In genomic region chr10:95290446-95290800, GRCh38 we compare ENCODE assay signal across 8 cellular contexts. TPM values are rescaled to one million over a fixed set of nuclear protein-coding genes. Genes with fewer than 3 reads are reported as not detected.
DNase-seq lines count a peak whose midpoint lies in the region; ATAC-seq, FAIRE-seq and TF ChIP-seq lines count a peak whose summit lies in the region.

No MANE protein-coding gene starts in this region.

- peaks cover 28% of the 10 kb centered on the region for H3K36me3 Mint-ChIP-seq in Calu3 (ENCODE audit: insufficient read depth, unreplicated experiment)

- H3K4me3 ChIP-seq in HFF-Myc (replicated peaks; ENCODE audit: low read depth, low read length) (peak overlapping the region; percentile 62), SK-N-SH (ENCODE audit: low read depth in 2 of 2, low read length in 1 of 2) (peak overlapping the region; percentile 85 to 94), gastroesophageal sphincter (peak overlapping the region; percentile 80 to 86), prostate gland (peak overlapping the region; percentile 86 to 88)

- H4K20me1 ChIP-seq in SK-N-SH (ENCODE audit: insufficient read depth) = no peaks in the 10 kb centered on the region

- DNase-seq in Calu3 (no peak), HFF-Myc (ENCODE audit: extremely low read depth, low read depth) (no peak), SK-N-SH (no peak), prostate gland (ENCODE audit: low spot score) (no peak), RCC 7860 (ENCODE audit: low spot score) (no peak)

- H3K4me1 ChIP-seq in SK-N-SH (ENCODE audit: control insufficient read depth in 1 of 2, insufficient read depth in 2 of 2, low read depth in 1 of 2, low read length in 1 of 2) (peaks cover 3 to 4% of the 10 kb centered on the region in 2 experiments; a peak in 1 of 4 replicates), gastroesophageal sphincter (peaks cover 0 to 37% (median 0%) of the 10 kb centered on the region in 3 donors), prostate gland (replicated peaks) (no peaks in the 10 kb centered on the region)

- no peaks in the 10 kb centered on the region for H3K9me3 Mint-ChIP-seq in Calu3 (ENCODE audit: low read depth, unreplicated experiment)

- ATAC-seq in gastroesophageal sphincter (peak; percentile 24), HG02798 (IDR thresholded peaks at IDR 0.05; ENCODE audit: poor library complexity, unreplicated experiment) (no peak), GM19328 (IDR thresholded peaks at IDR 0.05; ENCODE audit: unreplicated experiment) (no peak)

- peak overlapping the region; percentile 85 for H3K27ac Mint-ChIP-seq in Calu3 (ENCODE audit: unreplicated experiment)

- peak overlapping the region; percentile 92 for H3K9ac ChIP-seq in SK-N-SH

- no peaks in the 10 kb centered on the region for H3K27me3 Mint-ChIP-seq in Calu3 (ENCODE audit: unreplicated experiment)

- no peaks in the 10 kb centered on the region for H3K27me3 ChIP-seq in SK-N-SH (ENCODE audit: insufficient read depth)
- peaks cover 19% of the 10 kb centered on the region for H3K27me3 ChIP-seq in gastroesophageal sphincter
- no peaks in the 10 kb centered on the region for H3K27me3 ChIP-seq in prostate gland (replicated peaks; ENCODE audit: insufficient read depth)

- no TSS peak for BruUV-seq in Calu3 (replicated peaks; lab: Mats Ljungman, UMichigan)

- peak overlapping the region in 1 of 2 experiments; percentile 42; a peak in 1 of 4 replicates for H3K27ac ChIP-seq in SK-N-SH (ENCODE audit: low read depth in 2 of 2, low read length in 1 of 2)
- peak overlapping the region; percentile 26 to 91 (median 82) for H3K27ac ChIP-seq in gastroesophageal sphincter
- peak overlapping the region; percentile 78 for H3K27ac ChIP-seq in prostate gland

- TF ChIP-seq CTCF in Calu3 (IDR thresholded peaks at IDR 0.05; ENCODE audit: unreplicated experiment) (no peak), HFF-Myc (IDR thresholded peaks at IDR 0.05; ENCODE audit: low read depth, low read length, missing control alignments) (no peak), SK-N-SH (IDR thresholded peaks at IDR 0.05) (no peak), gastroesophageal sphincter (IDR thresholded peaks at IDR 0.05) (no peak), prostate gland (IDR thresholded peaks at IDR 0.05) (no peak)

- TF ChIP-seq POLR2A in gastroesophageal sphincter (IDR thresholded peaks at IDR 0.05) = no peak
- no peak for TF ChIP-seq POLR2A in prostate gland (IDR thresholded peaks at IDR 0.05)

- TF ChIP-seq RAD21 in SK-N-SH (IDR thresholded peaks at IDR 0.05; ENCODE audit: low read length) = no peak

- H2AFZ ChIP-seq in SK-N-SH (ENCODE audit: low read depth) = peak overlapping the region; percentile 88

- peaks cover 51% of the 10 kb centered on the region for H3K79me2 ChIP-seq in SK-N-SH (ENCODE audit: insufficient read depth)

- TF ChIP-seq EP300 in SK-N-SH (IDR thresholded peaks at IDR 0.05; ENCODE audit: borderline replicate concordance in 1 of 2, low read depth in 1 of 2, low read length in 1 of 2) = no peak
- TF ChIP-seq EP300 in gastroesophageal sphincter (IDR thresholded peaks at IDR 0.05) = no peak

- H3K9me3 ChIP-seq in SK-N-SH (no peaks in the 10 kb centered on the region), gastroesophageal sphincter (no peaks in the 10 kb centered on the region), prostate gland (no peaks in the 10 kb centered on the region)

- H3K4me3 Mint-ChIP-seq in Calu3 (ENCODE audit: low read depth, unreplicated experiment) = peak overlapping the region; percentile 74

- H3K36me3 ChIP-seq in SK-N-SH (replicated peaks in 1 of 2; ENCODE audit: control insufficient read depth in 1 of 2, insufficient read depth in 2 of 2, low read length in 1 of 2) (no peaks in the 10 kb centered on the region), gastroesophageal sphincter (no peaks in the 10 kb centered on the region), prostate gland (no peaks in the 10 kb centered on the region)

- 5% methylated on average over 4 of the region's 49 CpGs for WGBS in SK-N-SH (ENCODE audit: low lambda C conversion rate)
- 0% methylated on average over 4 of the region's 49 CpGs; no CpG with 5 or more reads in 1 of the 2 donors for WGBS in gastroesophageal sphincter (ENCODE audit: low coverage in 1 of 2), 2 donors
- under 1% methylated on average over 49 of the region's 49 CpGs for WGBS in prostate gland

- no peak for FAIRE-seq in RCC 7860 (lab: Jason Lieb, UNC)

- peaks cover 5% of the 10 kb centered on the region for H3F3A ChIP-seq in SK-N-SH (replicated peaks; ENCODE audit: insufficient read depth)

- H3K4me1 Mint-ChIP-seq in Calu3 (ENCODE audit: low read depth, unreplicated experiment) = peaks cover 26% of the 10 kb centered on the region

- peak overlapping the region; percentile 82 for H3K4me2 ChIP-seq in SK-N-SH

- POLR2A ChIA-PET in SK-N-SH (lab: Yijun Ruan, JAX) = no interaction called here

- intact Hi-C loops in Calu3 (cut with micrococcal nuclease; ENCODE audit: unreplicated experiment) = no loop called here
- intact Hi-C loops in prostate gland (cut with DNase I) = no loop called here

- no peaks in the 10 kb centered on the region for H3K9me2 ChIP-seq in SK-N-SH

- CTCF ChIA-PET in Calu3 (lab: Charles Lee) (interaction anchor here (1.2 kb wide), 1 partner anchor 26 kb away, joined by 8 read pairs; no protein-coding TSS in a partner anchor), SK-N-SH (lab: Yijun Ruan, JAX) (interaction anchor here (0.6 to 1.1 kb wide), 2 partner anchors 59 to 73 kb away, joined by 3 to 5 read pairs; no protein-coding TSS in a partner anchor)

TF ChIP-seq in SK-N-SH, 30 proteins besides CTCF, POLR2A, EP300 and RAD21 (continues in another document):
- TF ChIP-seq IRF3 (IDR thresholded peaks at IDR 0.05; ENCODE audit: low read depth, low read length) (no peak), TCF12 (IDR thresholded peaks at IDR 0.05) (no peak), SMC3 (IDR thresholded peaks at IDR 0.05; ENCODE audit: low read depth, low read length) (no peak), FOXJ3 (CRISPR knock-in tag; IDR thresholded peaks at IDR 0.05) (no peak), EZH2phosphoT487 (IDR thresholded peaks at IDR 0.05; ENCODE audit: borderline replicate concordance, low read depth) (no peak), GABPA (IDR thresholded peaks at IDR 0.05; ENCODE audit: low read depth) (no peak), FOXM1 (IDR thresholded peaks at IDR 0.05; ENCODE audit: low read depth) (no peak), POLR2AphosphoS5 (IDR thresholded peaks at IDR 0.05; ENCODE audit: low read depth, low read length) (no peak), GATA2 (CRISPR knock-in tag; IDR thresholded peaks at IDR 0.05) (no peak), ELF1 (IDR thresholded peaks at IDR 0.05) (no peak), NRF1 (IDR thresholded peaks at IDR 0.05; ENCODE audit: low read depth, low read length) (no peak), REST (IDR thresholded peaks at IDR 0.05; ENCODE audit: low read depth, low read length) (no peak)

RNA-seq across cellular contexts. Expression of gene PDLIM1, which starts 0.4 kb away (rescaled TPM):
- total RNA-seq in Calu3 (2022) (49.7 and 50.2 TPM in 2 replicates), gastroesophageal sphincter (10 to 100 TPM; 25.4 to 74.1 (median 68.5) TPM), prostate gland (10 to 100 TPM; 63.2 to 82.0 TPM)
- polyA plus RNA-seq in SK-N-SH (2012; rRNA removed) = 74.4 and 97.2 TPM in 2 replicates
- 89.3 and 96.8 TPM in 2 replicates for polyA plus RNA-seq in SK-N-SH (2012; cell fraction: cytosol; rRNA removed)
- 68.2 and 70.4 TPM in 2 replicates for polyA plus RNA-seq in SK-N-SH (2012; cell fraction: nucleus; rRNA removed)
